27 cellular contexts compared by ENCODE assay signal in genomic region chr6:150299873-150300485, GRCh38.
DNase-seq lines count a peak whose midpoint lies in the region; ATAC-seq lines count a peak whose summit lies in the region.
"Had no signal": no experiment of that assay in that cellular context is flagged by ENCODE, and none has a peak within 500 bp of the region (broad histone marks: within the 10 kb centered on the region; RNA-seq: fewer than 3 reads in every experiment).

No MANE protein-coding gene starts in this region.

- H3K4me3 Mint-ChIP-seq in stimulated activated memory B cell treated with anti-CD40 and anti-IgM and Interleukin-4, amounts not matched to agents 10 μg/mL and 1 μg/mL and 100 μg/mL, for 72 hours, result no peak overlapping the region
- no peak overlapping the region for H3K4me3 Mint-ChIP-seq in activated CD4-positive, alpha-beta T cell treated with anti-CD3 and anti-CD28 coated beads, Interleukin-2, amount 10 ng/mL, durations not matched to agents 24 days and 14 days
- H3K4me3 Mint-ChIP-seq: activated CD4-positive, alpha-beta T cell treated with anti-CD3 and anti-CD28 coated beads for 36 hours; activated naive CD4-positive, alpha-beta T cell treated with anti-CD3 and anti-CD28 coated beads, Interleukin-2, amount 50 U/mL, for 24 hours; CD4-positive, alpha-beta T cell; naive thymus-derived CD8-positive, alpha-beta T cell had no signal

- no peak for DNase-seq in Right ventricle myocardium inferior (ENCODE audit: missing footprints)
- no peak for DNase-seq in cardiac septum (ENCODE audit: low spot score)
- DNase-seq in NCI-H345 (lab: John Stamatoyannopoulos, UW), result peak; percentile 41
- peak; percentile 78 for DNase-seq in left kidney (ENCODE audit: low read depth, low spot score)
- DNase-seq in glomerular visceral epithelial cell (ENCODE audit: extremely low spot score), result no peak
- no peak for DNase-seq in activated CD4-positive, alpha-beta T cell treated with anti-CD3 and anti-CD28 coated beads, Interleukin-2, amount 10 ng/mL, durations not matched to agents 24 days and 14 days
- DNase-seq: activated CD4-positive, alpha-beta T cell treated with anti-CD3 and anti-CD28 coated beads for 36 hours; activated CD8-positive, alpha-beta memory T cell treated with anti-CD3 and anti-CD28 coated beads for 24 hours; activated T-cell treated with anti-CD3 and anti-CD28 coated beads for 4 hours; amniotic stem cell; brain microvascular endothelial cell; CD4-positive, alpha-beta T cell; dorsolateral prefrontal cortex; foreskin fibroblast; kidney; lower lobe of right lung; MG63; naive thymus-derived CD8-positive, alpha-beta T cell; NCI-H1436 treated with DMSO at 0.1 percent for 48 hours; stimulated activated CD4-positive, alpha-beta T cell treated with anti-CD3 and anti-CD28 coated beads, Interleukin-1b, Interleukin-23, amount 100 ng/mL, for 48 hours; stimulated activated naive CD8-positive, alpha-beta T cell treated with anti-CD3 and anti-CD28 coated beads, Interleukin-15, Interleukin-2, amounts not matched to agents 100 U/mL and 50 U/mL, for 24 hours; SW 1271 had no signal

- no peak overlapping the region for H3K27ac Mint-ChIP-seq in stimulated activated memory B cell treated with anti-CD40 and anti-IgM and Interleukin-4, amounts not matched to agents 10 μg/mL and 1 μg/mL and 100 μg/mL, for 72 hours
- H3K27ac Mint-ChIP-seq in activated CD4-positive, alpha-beta T cell treated with anti-CD3 and anti-CD28 coated beads, Interleukin-2, amount 10 ng/mL, durations not matched to agents 24 days and 14 days, result no peak overlapping the region
- H3K27ac Mint-ChIP-seq: activated CD4-positive, alpha-beta T cell treated with anti-CD3 and anti-CD28 coated beads for 36 hours; activated naive CD4-positive, alpha-beta T cell treated with anti-CD3 and anti-CD28 coated beads, Interleukin-2, amount 50 U/mL, for 24 hours; activated T-helper 2 cell treated with anti-CD3 and anti-CD28 coated beads, Interferon-gamma antibody, Interleukin-2, Interleukin-4, amounts not matched to agents 10 μg/mL and 5 μg/mL and 100 μg/mL, durations not matched to agents 14 hours and 24 hours and 36 hours; CD4-positive, alpha-beta T cell; naive thymus-derived CD8-positive, alpha-beta T cell had no signal

- intact Hi-C loops in Right ventricle myocardium inferior (cut with DNase I), result no loop called here
- intact Hi-C loops in cardiac septum (cut with DNase I), result no loop called here
- intact Hi-C loops in activated CD4-positive, alpha-beta T cell treated with anti-CD3 and anti-CD28 coated beads, Interleukin-2, amount 10 ng/mL, durations not matched to agents 24 days and 14 days (cut with micrococcal nuclease), result loop anchor here (5.0 kb wide), 1 partner anchor 53 kb away; no protein-coding TSS in a partner anchor

- peaks cover 12% of the 10 kb centered on the region for H3K9me3 Mint-ChIP-seq in stimulated activated memory B cell treated with anti-CD40 and anti-IgM and Interleukin-4, amounts not matched to agents 10 μg/mL and 1 μg/mL and 100 μg/mL, for 72 hours
- H3K9me3 Mint-ChIP-seq in activated CD4-positive, alpha-beta T cell treated with anti-CD3 and anti-CD28 coated beads, Interleukin-2, amount 10 ng/mL, durations not matched to agents 24 days and 14 days, result no peaks in the 10 kb centered on the region

- peaks cover 12% of the 10 kb centered on the region for H3K4me1 Mint-ChIP-seq in stimulated activated memory B cell treated with anti-CD40 and anti-IgM and Interleukin-4, amounts not matched to agents 10 μg/mL and 1 μg/mL and 100 μg/mL, for 72 hours
- peaks cover 3% of the 10 kb centered on the region for H3K4me1 Mint-ChIP-seq in activated CD4-positive, alpha-beta T cell treated with anti-CD3 and anti-CD28 coated beads, Interleukin-2, amount 10 ng/mL, durations not matched to agents 24 days and 14 days
- H3K4me1 Mint-ChIP-seq: activated naive CD4-positive, alpha-beta T cell treated with anti-CD3 and anti-CD28 coated beads, Interleukin-2, amount 50 U/mL, for 24 hours; naive thymus-derived CD8-positive, alpha-beta T cell had no signal

- peaks cover 17% of the 10 kb centered on the region for H3K27me3 Mint-ChIP-seq in stimulated activated memory B cell treated with anti-CD40 and anti-IgM and Interleukin-4, amounts not matched to agents 10 μg/mL and 1 μg/mL and 100 μg/mL, for 72 hours
- peaks cover 4% of the 10 kb centered on the region for H3K27me3 Mint-ChIP-seq in activated CD4-positive, alpha-beta T cell treated with anti-CD3 and anti-CD28 coated beads, Interleukin-2, amount 10 ng/mL, durations not matched to agents 24 days and 14 days

- peak; percentile 46 for ATAC-seq in Right ventricle myocardium inferior
- ATAC-seq in stimulated activated memory B cell treated with anti-CD40 and anti-IgM and Interleukin-4, amounts not matched to agents 10 μg/mL and 1 μg/mL and 100 μg/mL, for 72 hours, result peak; percentile 22
- no peak for ATAC-seq in GM21360 (IDR thresholded peaks at IDR 0.05; ENCODE audit: unreplicated experiment)
- ATAC-seq: A549; activated CD4-positive, alpha-beta T cell treated with anti-CD3 and anti-CD28 coated beads for 36 hours; lower lobe of right lung; naive thymus-derived CD8-positive, alpha-beta T cell; stimulated activated naive CD8-positive, alpha-beta T cell treated with anti-CD3 and anti-CD28 coated beads, Interleukin-15, Interleukin-2, amounts not matched to agents 100 U/mL and 50 U/mL, for 24 hours had no signal

- H3K36me3 Mint-ChIP-seq in stimulated activated memory B cell treated with anti-CD40 and anti-IgM and Interleukin-4, amounts not matched to agents 10 μg/mL and 1 μg/mL and 100 μg/mL, for 72 hours, result peaks cover 16% of the 10 kb centered on the region
- H3K36me3 Mint-ChIP-seq in activated CD4-positive, alpha-beta T cell treated with anti-CD3 and anti-CD28 coated beads, Interleukin-2, amount 10 ng/mL, durations not matched to agents 24 days and 14 days (ENCODE audit: low read depth), result no peaks in the 10 kb centered on the region
- H3K36me3 Mint-ChIP-seq: activated naive CD4-positive, alpha-beta T cell treated with anti-CD3 and anti-CD28 coated beads, Interleukin-2, amount 50 U/mL, for 24 hours had no signal

Comparison
In these comparisons a context has a peak if more than half of its experiments do, and no peak if none do; other contexts are left out.
1. DNase-seq: peak in NCI-H345 (single experiment) and left kidney (single experiment); none in Right ventricle myocardium inferior (single experiment), cardiac septum (single experiment), glomerular visceral epithelial cell (single experiment) and activated CD4-positive, alpha-beta T cell treated with anti-CD3 and anti-CD28 coated beads, Interleukin-2, amount 10 ng/mL, durations not matched to agents 24 days and 14 days (single experiment).